Comparison of ENCODE assay signal across 27 cellular contexts in the genomic region with DNA sequence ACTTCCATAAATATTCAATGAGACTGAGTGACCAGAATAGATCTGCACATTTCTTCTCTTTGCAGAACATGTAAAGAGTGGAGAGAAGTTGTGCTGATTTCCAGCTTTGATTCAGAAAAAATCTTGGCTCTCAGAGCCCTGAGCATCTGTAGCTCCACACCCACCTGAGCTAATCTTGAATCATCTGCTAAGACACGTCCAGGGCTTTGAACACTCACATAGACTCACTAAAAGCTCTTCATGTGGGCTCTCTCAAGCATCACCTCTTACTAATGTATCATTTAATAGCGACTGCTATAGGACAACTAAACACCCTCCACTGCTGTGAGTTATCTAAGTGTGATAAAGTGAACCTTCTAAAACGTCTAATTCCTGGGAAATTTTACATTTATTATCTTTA.
"Had no signal": no experiment of that assay in that cellular context is flagged by ENCODE, and none has a peak within 500 bp of the region (broad histone marks: within the 10 kb centered on the region; RNA-seq: fewer than 3 reads in every experiment).

No MANE protein-coding gene starts in this region.

- H3K9me3 ChIP-seq: left lung, lower lobe of right lung, ovary, right atrium auricular region, right lobe of liver, testis, thyroid gland, transverse colon, upper lobe of left lung, vagina had no signal

- H3K27ac ChIP-seq: hepatocyte, left lung, lower lobe of right lung, ovary, right atrium auricular region, right lobe of liver, testis, thyroid gland, transverse colon, upper lobe of left lung, vagina had no signal

- H3K79me2 ChIP-seq: hepatocyte had no signal

- H3K4me1 ChIP-seq: left lung, lower lobe of right lung, right atrium auricular region, right lobe of liver, testis, thyroid gland, transverse colon, upper lobe of left lung, vagina had no signal

- H3K36me3 ChIP-seq: left lung, lower lobe of right lung, ovary, right atrium auricular region, right lobe of liver, thyroid gland, transverse colon, upper lobe of left lung, vagina had no signal

- H3K4me3 Mint-ChIP-seq: mesothelial cell of epicardium; naive B cell; natural killer cell treated with Interleukin-12 subunit alpha and Interleukin-12 subunit beta and Interleukin-15 and Interleukin-18, amount 100 ng/mL, for 72 hours; stimulated activated memory B cell treated with anti-CD40 and anti-IgM and Interleukin-4, amounts not matched to agents 10 μg/mL and 1 μg/mL and 100 μg/mL, for 72 hours; stimulated activated naive CD8-positive, alpha-beta T cell treated with anti-CD3 and anti-CD28 coated beads, Interleukin-15, amount 100 ng/mL, for 72 hours had no signal

- H3K4me3 ChIP-seq: hepatocyte, left lung, lower lobe of right lung, ovary, right atrium auricular region, right lobe of liver, smooth muscle cell, testis, thyroid gland, transverse colon, upper lobe of left lung, vagina had no signal

- ATAC-seq: left colon; left lung; lower lobe of right lung; natural killer cell treated with Interleukin-12 subunit alpha and Interleukin-12 subunit beta and Interleukin-15 and Interleukin-18, amount 100 ng/mL, for 72 hours; right lobe of liver; stimulated activated memory B cell treated with anti-CD40 and anti-IgM and Interleukin-4, amounts not matched to agents 10 μg/mL and 1 μg/mL and 100 μg/mL, for 72 hours; stimulated activated naive CD8-positive, alpha-beta T cell treated with anti-CD3 and anti-CD28 coated beads, Interleukin-15, amount 100 ng/mL, for 72 hours had no signal

- H3K4me2 ChIP-seq: hepatocyte, smooth muscle cell had no signal

- H3K36me3 Mint-ChIP-seq: mesothelial cell of epicardium; naive B cell; natural killer cell treated with Interleukin-12 subunit alpha and Interleukin-12 subunit beta and Interleukin-15 and Interleukin-18, amount 100 ng/mL, for 72 hours; stimulated activated memory B cell treated with anti-CD40 and anti-IgM and Interleukin-4, amounts not matched to agents 10 μg/mL and 1 μg/mL and 100 μg/mL, for 72 hours had no signal

- H3K27me3 ChIP-seq: hepatocyte, left lung, ovary, right atrium auricular region, right lobe of liver, testis, thyroid gland, transverse colon, upper lobe of left lung, vagina had no signal

- H3K9me3 Mint-ChIP-seq: stimulated activated memory B cell treated with anti-CD40 and anti-IgM and Interleukin-4, amounts not matched to agents 10 μg/mL and 1 μg/mL and 100 μg/mL, for 72 hours had no signal

- H3K27ac Mint-ChIP-seq: mesothelial cell of epicardium; naive B cell; natural killer cell treated with Interleukin-12 subunit alpha and Interleukin-12 subunit beta and Interleukin-15 and Interleukin-18, amount 100 ng/mL, for 72 hours; progenitor cell of endocrine pancreas; stimulated activated memory B cell treated with anti-CD40 and anti-IgM and Interleukin-4, amounts not matched to agents 10 μg/mL and 1 μg/mL and 100 μg/mL, for 72 hours; stimulated activated naive CD8-positive, alpha-beta T cell treated with anti-CD3 and anti-CD28 coated beads, Interleukin-15, amount 100 ng/mL, for 72 hours had no signal

- H3K27me3 Mint-ChIP-seq: naive B cell; natural killer cell treated with Interleukin-12 subunit alpha and Interleukin-12 subunit beta and Interleukin-15 and Interleukin-18, amount 100 ng/mL, for 72 hours; progenitor cell of endocrine pancreas; stimulated activated memory B cell treated with anti-CD40 and anti-IgM and Interleukin-4, amounts not matched to agents 10 μg/mL and 1 μg/mL and 100 μg/mL, for 72 hours; stimulated activated naive CD8-positive, alpha-beta T cell treated with anti-CD3 and anti-CD28 coated beads, Interleukin-15, amount 100 ng/mL, for 72 hours had no signal

- DNase-seq: kidney; left colon; left lung; lower lobe of right lung; mesendoderm; naive B cell; ovary; right lobe of liver; stimulated activated CD4-positive, alpha-beta T cell treated with anti-CD3 and anti-CD28 coated beads, Interleukin-1b, Interleukin-23, amount 100 ng/mL, for 48 hours; stimulated activated CD4-positive, alpha-beta T cell treated with anti-CD3 and anti-CD28 coated beads, Interleukin-2, amount 100 ng/mL, for 48 hours; stimulated activated CD4-positive, alpha-beta T cell treated with anti-CD3 and anti-CD28 coated beads, Interleukin-4, amount 100 ng/mL, for 4 hours; stimulated activated CD8-positive, alpha-beta memory T cell treated with anti-CD3 and anti-CD28 coated beads, Interleukin-4, amount 100 ng/mL, for 48 hours; stimulated activated naive CD4-positive, alpha-beta T cell treated with Interleukin-2 at 50 U/mL for 16 hours; stimulated activated naive CD8-positive, alpha-beta T cell treated with anti-CD3 and anti-CD28 coated beads, Interleukin-15, amount 100 ng/mL, for 72 hours; substantia nigra; testis; thyroid gland; transverse colon; upper lobe of left lung had no signal

- H2AFZ ChIP-seq: hepatocyte had no signal

- H3K4me1 Mint-ChIP-seq: mesothelial cell of epicardium; naive B cell; stimulated activated memory B cell treated with anti-CD40 and anti-IgM and Interleukin-4, amounts not matched to agents 10 μg/mL and 1 μg/mL and 100 μg/mL, for 72 hours; stimulated activated naive CD8-positive, alpha-beta T cell treated with anti-CD3 and anti-CD28 coated beads, Interleukin-15, amount 100 ng/mL, for 72 hours had no signal
